ENCODE assay signal across 3 cellular contexts in the genomic region with DNA sequence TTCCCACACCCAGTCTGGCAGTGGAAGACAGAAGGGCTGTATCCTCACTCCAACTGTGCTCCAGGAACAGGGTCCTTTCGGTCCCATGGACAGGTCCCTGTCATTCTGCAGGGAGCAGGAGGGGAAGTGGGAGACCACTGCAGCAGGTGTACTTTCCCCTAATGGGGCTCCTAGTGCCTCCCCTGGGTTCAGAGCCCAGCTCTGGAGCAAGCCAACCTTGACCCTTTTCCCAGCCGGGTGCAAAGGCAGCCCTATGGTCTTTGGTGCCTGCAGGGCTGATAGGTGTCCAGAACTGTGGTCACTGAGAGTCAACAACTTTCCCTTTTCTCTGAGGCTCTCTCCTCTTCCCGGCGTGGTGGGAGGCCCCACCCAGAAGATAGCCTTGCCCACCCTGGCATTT.
TF ChIP-seq lines count a peak whose summit lies in the region.

No MANE protein-coding gene starts in this region.

TF ChIP-seq in HepG2, 621 proteins besides CTCF, POLR2A, EP300 and RAD21:
- TF ChIP-seq, protein P1, sequence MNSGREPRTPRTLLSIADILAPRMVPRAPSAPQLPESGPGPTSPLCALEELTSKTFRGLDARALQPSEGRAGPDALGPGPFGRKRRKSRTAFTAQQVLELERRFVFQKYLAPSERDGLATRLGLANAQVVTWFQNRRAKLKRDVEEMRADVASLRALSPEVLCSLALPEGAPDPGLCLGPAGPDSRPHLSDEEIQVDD (CRISPR knock-in tag; IDR thresholded peaks at IDR 0.05; ENCODE audit: borderline replicate concordance), result no peak
- TF ChIP-seq GABPA (IDR thresholded peaks at IDR 0.05; ENCODE audit: low read depth, low read length), result no peak
- no peak for TF ChIP-seq GABPA (CRISPR knock-in tag; IDR thresholded peaks at IDR 0.05; ENCODE audit: low read depth)
- no peak for TF ChIP-seq ZNF724P (CRISPR knock-in tag; IDR thresholded peaks at IDR 0.05; ENCODE audit: borderline replicate concordance)
- TF ChIP-seq SIX1 (CRISPR knock-in tag; IDR thresholded peaks at IDR 0.05; ENCODE audit: borderline replicate concordance), result no peak
- peak; percentile 50; the same call in 1 of the 2 replicates for TF ChIP-seq HNF4A (CRISPR knock-in tag; IDR thresholded peaks at IDR 0.05)
- no peak for TF ChIP-seq ZMYM4 (CRISPR knock-in tag; IDR thresholded peaks at IDR 0.05)

TF ChIP-seq in H1, 55 proteins besides CTCF, POLR2A, EP300 and RAD21 (continues in another document):
- TF ChIP-seq TAF1 (IDR thresholded peaks at IDR 0.05; ENCODE audit: low read depth, low read length) (no peak), TCF12 (IDR thresholded peaks at IDR 0.05; ENCODE audit: low read depth, low read length) (no peak), RBBP5 (IDR thresholded peaks at IDR 0.05; ENCODE audit: borderline replicate concordance, low read depth, low read length) (no peak), TAF7 (optimal IDR thresholded peaks at IDR 0.05; ENCODE audit: borderline replicate concordance, low read depth, low read length) (no peak), HDAC6 (IDR thresholded peaks at IDR 0.05; ENCODE audit: low read depth, low read length) (no peak), SIRT6 (IDR thresholded peaks at IDR 0.05; ENCODE audit: low read length) (no peak), EGR1 (IDR thresholded peaks at IDR 0.05; ENCODE audit: borderline replicate concordance, low read depth, low read length) (no peak), BACH1 (IDR thresholded peaks at IDR 0.05; ENCODE audit: low read length) (no peak), RXRA (IDR thresholded peaks at IDR 0.05; ENCODE audit: insufficient read depth, low read depth, low read length) (no peak)
- TF ChIP-seq, protein P2, sequence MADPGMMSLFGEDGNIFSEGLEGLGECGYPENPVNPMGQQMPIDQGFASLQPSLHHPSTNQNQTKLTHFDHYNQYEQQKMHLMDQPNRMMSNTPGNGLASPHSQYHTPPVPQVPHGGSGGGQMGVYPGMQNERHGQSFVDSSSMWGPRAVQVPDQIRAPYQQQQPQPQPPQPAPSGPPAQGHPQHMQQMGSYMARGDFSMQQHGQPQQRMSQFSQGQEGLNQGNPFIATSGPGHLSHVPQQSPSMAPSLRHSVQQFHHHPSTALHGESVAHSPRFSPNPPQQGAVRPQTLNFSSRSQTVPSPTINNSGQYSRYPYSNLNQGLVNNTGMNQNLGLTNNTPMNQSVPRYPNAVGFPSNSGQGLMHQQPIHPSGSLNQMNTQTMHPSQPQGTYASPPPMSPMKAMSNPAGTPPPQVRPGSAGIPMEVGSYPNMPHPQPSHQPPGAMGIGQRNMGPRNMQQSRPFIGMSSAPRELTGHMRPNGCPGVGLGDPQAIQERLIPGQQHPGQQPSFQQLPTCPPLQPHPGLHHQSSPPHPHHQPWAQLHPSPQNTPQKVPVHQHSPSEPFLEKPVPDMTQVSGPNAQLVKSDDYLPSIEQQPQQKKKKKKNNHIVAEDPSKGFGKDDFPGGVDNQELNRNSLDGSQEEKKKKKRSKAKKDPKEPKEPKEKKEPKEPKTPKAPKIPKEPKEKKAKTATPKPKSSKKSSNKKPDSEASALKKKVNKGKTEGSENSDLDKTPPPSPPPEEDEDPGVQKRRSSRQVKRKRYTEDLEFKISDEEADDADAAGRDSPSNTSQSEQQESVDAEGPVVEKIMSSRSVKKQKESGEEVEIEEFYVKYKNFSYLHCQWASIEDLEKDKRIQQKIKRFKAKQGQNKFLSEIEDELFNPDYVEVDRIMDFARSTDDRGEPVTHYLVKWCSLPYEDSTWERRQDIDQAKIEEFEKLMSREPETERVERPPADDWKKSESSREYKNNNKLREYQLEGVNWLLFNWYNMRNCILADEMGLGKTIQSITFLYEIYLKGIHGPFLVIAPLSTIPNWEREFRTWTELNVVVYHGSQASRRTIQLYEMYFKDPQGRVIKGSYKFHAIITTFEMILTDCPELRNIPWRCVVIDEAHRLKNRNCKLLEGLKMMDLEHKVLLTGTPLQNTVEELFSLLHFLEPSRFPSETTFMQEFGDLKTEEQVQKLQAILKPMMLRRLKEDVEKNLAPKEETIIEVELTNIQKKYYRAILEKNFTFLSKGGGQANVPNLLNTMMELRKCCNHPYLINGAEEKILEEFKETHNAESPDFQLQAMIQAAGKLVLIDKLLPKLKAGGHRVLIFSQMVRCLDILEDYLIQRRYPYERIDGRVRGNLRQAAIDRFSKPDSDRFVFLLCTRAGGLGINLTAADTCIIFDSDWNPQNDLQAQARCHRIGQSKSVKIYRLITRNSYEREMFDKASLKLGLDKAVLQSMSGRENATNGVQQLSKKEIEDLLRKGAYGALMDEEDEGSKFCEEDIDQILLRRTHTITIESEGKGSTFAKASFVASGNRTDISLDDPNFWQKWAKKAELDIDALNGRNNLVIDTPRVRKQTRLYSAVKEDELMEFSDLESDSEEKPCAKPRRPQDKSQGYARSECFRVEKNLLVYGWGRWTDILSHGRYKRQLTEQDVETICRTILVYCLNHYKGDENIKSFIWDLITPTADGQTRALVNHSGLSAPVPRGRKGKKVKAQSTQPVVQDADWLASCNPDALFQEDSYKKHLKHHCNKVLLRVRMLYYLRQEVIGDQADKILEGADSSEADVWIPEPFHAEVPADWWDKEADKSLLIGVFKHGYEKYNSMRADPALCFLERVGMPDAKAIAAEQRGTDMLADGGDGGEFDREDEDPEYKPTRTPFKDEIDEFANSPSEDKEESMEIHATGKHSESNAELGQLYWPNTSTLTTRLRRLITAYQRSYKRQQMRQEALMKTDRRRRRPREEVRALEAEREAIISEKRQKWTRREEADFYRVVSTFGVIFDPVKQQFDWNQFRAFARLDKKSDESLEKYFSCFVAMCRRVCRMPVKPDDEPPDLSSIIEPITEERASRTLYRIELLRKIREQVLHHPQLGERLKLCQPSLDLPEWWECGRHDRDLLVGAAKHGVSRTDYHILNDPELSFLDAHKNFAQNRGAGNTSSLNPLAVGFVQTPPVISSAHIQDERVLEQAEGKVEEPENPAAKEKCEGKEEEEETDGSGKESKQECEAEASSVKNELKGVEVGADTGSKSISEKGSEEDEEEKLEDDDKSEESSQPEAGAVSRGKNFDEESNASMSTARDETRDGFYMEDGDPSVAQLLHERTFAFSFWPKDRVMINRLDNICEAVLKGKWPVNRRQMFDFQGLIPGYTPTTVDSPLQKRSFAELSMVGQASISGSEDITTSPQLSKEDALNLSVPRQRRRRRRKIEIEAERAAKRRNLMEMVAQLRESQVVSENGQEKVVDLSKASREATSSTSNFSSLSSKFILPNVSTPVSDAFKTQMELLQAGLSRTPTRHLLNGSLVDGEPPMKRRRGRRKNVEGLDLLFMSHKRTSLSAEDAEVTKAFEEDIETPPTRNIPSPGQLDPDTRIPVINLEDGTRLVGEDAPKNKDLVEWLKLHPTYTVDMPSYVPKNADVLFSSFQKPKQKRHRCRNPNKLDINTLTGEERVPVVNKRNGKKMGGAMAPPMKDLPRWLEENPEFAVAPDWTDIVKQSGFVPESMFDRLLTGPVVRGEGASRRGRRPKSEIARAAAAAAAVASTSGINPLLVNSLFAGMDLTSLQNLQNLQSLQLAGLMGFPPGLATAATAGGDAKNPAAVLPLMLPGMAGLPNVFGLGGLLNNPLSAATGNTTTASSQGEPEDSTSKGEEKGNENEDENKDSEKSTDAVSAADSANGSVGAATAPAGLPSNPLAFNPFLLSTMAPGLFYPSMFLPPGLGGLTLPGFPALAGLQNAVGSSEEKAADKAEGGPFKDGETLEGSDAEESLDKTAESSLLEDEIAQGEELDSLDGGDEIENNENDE (IDR thresholded peaks at IDR 0.05; ENCODE audit: insufficient replicate concordance, low read length), result no peak
- TF ChIP-seq, protein P3, sequence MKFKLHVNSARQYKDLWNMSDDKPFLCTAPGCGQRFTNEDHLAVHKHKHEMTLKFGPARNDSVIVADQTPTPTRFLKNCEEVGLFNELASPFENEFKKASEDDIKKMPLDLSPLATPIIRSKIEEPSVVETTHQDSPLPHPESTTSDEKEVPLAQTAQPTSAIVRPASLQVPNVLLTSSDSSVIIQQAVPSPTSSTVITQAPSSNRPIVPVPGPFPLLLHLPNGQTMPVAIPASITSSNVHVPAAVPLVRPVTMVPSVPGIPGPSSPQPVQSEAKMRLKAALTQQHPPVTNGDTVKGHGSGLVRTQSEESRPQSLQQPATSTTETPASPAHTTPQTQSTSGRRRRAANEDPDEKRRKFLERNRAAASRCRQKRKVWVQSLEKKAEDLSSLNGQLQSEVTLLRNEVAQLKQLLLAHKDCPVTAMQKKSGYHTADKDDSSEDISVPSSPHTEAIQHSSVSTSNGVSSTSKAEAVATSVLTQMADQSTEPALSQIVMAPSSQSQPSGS (IDR thresholded peaks at IDR 0.05; ENCODE audit: low read length), result no peak

TF ChIP-seq in neural cell, 6 proteins besides CTCF, POLR2A, EP300 and RAD21:
- TF ChIP-seq POLR2AphosphoS5 (IDR thresholded peaks at IDR 0.05), result no peak
- TF ChIP-seq SMC3 (conservative IDR thresholded peaks at IDR 0.05; ENCODE audit: poor library complexity), result no peak
- no peak for TF ChIP-seq MXI1 (conservative IDR thresholded peaks at IDR 0.05; ENCODE audit: poor library complexity, severe bottlenecking)
- TF ChIP-seq, protein P4, sequence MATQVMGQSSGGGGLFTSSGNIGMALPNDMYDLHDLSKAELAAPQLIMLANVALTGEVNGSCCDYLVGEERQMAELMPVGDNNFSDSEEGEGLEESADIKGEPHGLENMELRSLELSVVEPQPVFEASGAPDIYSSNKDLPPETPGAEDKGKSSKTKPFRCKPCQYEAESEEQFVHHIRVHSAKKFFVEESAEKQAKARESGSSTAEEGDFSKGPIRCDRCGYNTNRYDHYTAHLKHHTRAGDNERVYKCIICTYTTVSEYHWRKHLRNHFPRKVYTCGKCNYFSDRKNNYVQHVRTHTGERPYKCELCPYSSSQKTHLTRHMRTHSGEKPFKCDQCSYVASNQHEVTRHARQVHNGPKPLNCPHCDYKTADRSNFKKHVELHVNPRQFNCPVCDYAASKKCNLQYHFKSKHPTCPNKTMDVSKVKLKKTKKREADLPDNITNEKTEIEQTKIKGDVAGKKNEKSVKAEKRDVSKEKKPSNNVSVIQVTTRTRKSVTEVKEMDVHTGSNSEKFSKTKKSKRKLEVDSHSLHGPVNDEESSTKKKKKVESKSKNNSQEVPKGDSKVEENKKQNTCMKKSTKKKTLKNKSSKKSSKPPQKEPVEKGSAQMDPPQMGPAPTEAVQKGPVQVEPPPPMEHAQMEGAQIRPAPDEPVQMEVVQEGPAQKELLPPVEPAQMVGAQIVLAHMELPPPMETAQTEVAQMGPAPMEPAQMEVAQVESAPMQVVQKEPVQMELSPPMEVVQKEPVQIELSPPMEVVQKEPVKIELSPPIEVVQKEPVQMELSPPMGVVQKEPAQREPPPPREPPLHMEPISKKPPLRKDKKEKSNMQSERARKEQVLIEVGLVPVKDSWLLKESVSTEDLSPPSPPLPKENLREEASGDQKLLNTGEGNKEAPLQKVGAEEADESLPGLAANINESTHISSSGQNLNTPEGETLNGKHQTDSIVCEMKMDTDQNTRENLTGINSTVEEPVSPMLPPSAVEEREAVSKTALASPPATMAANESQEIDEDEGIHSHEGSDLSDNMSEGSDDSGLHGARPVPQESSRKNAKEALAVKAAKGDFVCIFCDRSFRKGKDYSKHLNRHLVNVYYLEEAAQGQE (IDR thresholded peaks at IDR 0.05; ENCODE audit: borderline replicate concordance), result no peak
- TF ChIP-seq EZH2 (IDR thresholded peaks at IDR 0.05; ENCODE audit: borderline replicate concordance, insufficient read depth, low read length, poor library complexity, severe bottlenecking), result no peak
- TF ChIP-seq TAF1 (IDR thresholded peaks at IDR 0.05; ENCODE audit: low read depth), result no peak
